Comparison of ENCODE assay signal across 1 cellular context in genomic region chr11:71712846-71713245, GRCh38.
TF ChIP-seq lines count a peak whose summit lies in the region.
"Not testable (repeated sequence)": the region's sequence is repeated elsewhere in the genome, so short reads cannot be mapped to it uniquely, and the experiment has no call there.

No MANE protein-coding gene starts in this region.

TF ChIP-seq in K562, 482 proteins besides CTCF, POLR2A, EP300 and RAD21 (continued from another document and continues in another):
- TF ChIP-seq FOXO4 (CRISPR knock-in tag; IDR thresholded peaks at IDR 0.05) (peak; percentile 91), ZNF354B (CRISPR knock-in tag; IDR thresholded peaks at IDR 0.05) (peak; percentile 67; the same call in 1 of the 2 replicates), TCFL5 (CRISPR knock-in tag; conservative IDR thresholded peaks at IDR 0.05) (peak; percentile 96), TAL1 (IDR thresholded peaks at IDR 0.05) (peak; percentile 69), ZNF311 (CRISPR knock-in tag; IDR thresholded peaks at IDR 0.05) (peak; percentile 99), CBFA2T2 (conservative IDR thresholded peaks at IDR 0.05) (peak; percentile 61), SMARCE1 (IDR thresholded peaks at IDR 0.05) (peak; percentile 76), TEAD1 (CRISPR knock-in tag; IDR thresholded peaks at IDR 0.05) (peak in 1 of 2 experiments; percentile 97; a peak in 2 of 4 replicates), ZNF551 (CRISPR knock-in tag; IDR thresholded peaks at IDR 0.05) (0 out of 2 replicates have a peak, but pooled peaks have one; percentile 21), NR4A1 (CRISPR knock-in tag; IDR thresholded peaks at IDR 0.05) (peak; percentile 76; the same call in 1 of the 2 replicates), NR4A1 (tag; IDR thresholded peaks at IDR 0.05) (peak; percentile 96), NFXL1 (CRISPR knock-in tag; IDR thresholded peaks at IDR 0.05) (0 out of 2 replicates have a peak, but pooled peaks have one; percentile 42), TCF3 (CRISPR knock-in tag; IDR thresholded peaks at IDR 0.05) (peak; percentile 55), ZNF449 (CRISPR knock-in tag; IDR thresholded peaks at IDR 0.05) (peak; percentile 76; the same call in 1 of the 2 replicates), ZNF707 (CRISPR knock-in tag; conservative IDR thresholded peaks at IDR 0.05) (0 out of 2 replicates have a peak, but pooled peaks have one; percentile 8), TCF15 (CRISPR knock-in tag; IDR thresholded peaks at IDR 0.05) (peak; percentile 94), CREB3 (tag; conservative IDR thresholded peaks at IDR 0.05; ENCODE audit: low read depth) (0 out of 2 replicates have a peak, but pooled peaks have one; percentile 49), GTF2A2 (tag; IDR thresholded peaks at IDR 0.05) (0 out of 2 replicates have a peak, but pooled peaks have one; percentile 26), HIVEP1 (CRISPR knock-in tag; IDR thresholded peaks at IDR 0.05) (peak; percentile 89), RCOR1 (IDR thresholded peaks at IDR 0.05; ENCODE audit: borderline replicate concordance in 1 of 2, low read depth in 2 of 2, low read length in 2 of 2) (0 out of 4 replicates have a peak, but pooled peaks of 1 of the 2 experiments have one; percentile 23), ERF (CRISPR knock-in tag; IDR thresholded peaks at IDR 0.05) (peak; percentile 98), MTF1 (CRISPR knock-in tag; IDR thresholded peaks at IDR 0.05; ENCODE audit: borderline replicate concordance) (peak; percentile 89), ILK (tag; IDR thresholded peaks at IDR 0.05; ENCODE audit: borderline replicate concordance, low read depth) (peak; percentile 75; the same call in 1 of the 2 replicates), ZNF175 (CRISPR knock-in tag; IDR thresholded peaks at IDR 0.05; ENCODE audit: low read depth) (peak; percentile 94), ZSCAN32 (CRISPR knock-in tag; IDR thresholded peaks at IDR 0.05) (peak; percentile 47; the same call in 1 of the 2 replicates), KLF6 (CRISPR knock-in tag; IDR thresholded peaks at IDR 0.05; ENCODE audit: borderline replicate concordance) (peak; percentile 97), SMARCC2 (IDR thresholded peaks at IDR 0.05; ENCODE audit: low read depth) (peak; percentile 74; the same call in 1 of the 2 replicates), ZNF134 (CRISPR knock-in tag; conservative IDR thresholded peaks at IDR 0.05) (peak; percentile 84), ID3 (CRISPR knock-in tag; IDR thresholded peaks at IDR 0.05) (peak; percentile 77; the same call in 1 of the 2 replicates), ID3 (tag; IDR thresholded peaks at IDR 0.05) (peak; percentile 95), TSHZ1 (CRISPR knock-in tag; IDR thresholded peaks at IDR 0.05) (peak; percentile 86), SMAD4 (CRISPR knock-in tag; conservative IDR thresholded peaks at IDR 0.05) (peak; percentile 98), MECOM (CRISPR knock-in tag; IDR thresholded peaks at IDR 0.05) (peak; percentile 86), ZKSCAN3 (CRISPR knock-in tag; IDR thresholded peaks at IDR 0.05) (peak; percentile 61; the same call in 1 of the 2 replicates), FOSL1 (tag; conservative IDR thresholded peaks at IDR 0.05) (peak; percentile 52), ATF4 (CRISPR knock-in tag; IDR thresholded peaks at IDR 0.05) (peak; percentile 92), ZNF395 (CRISPR knock-in tag; IDR thresholded peaks at IDR 0.05) (peak; percentile 96), THRB (CRISPR knock-in tag; conservative IDR thresholded peaks at IDR 0.05) (peak; percentile 88), CXXC5 (CRISPR knock-in tag; IDR thresholded peaks at IDR 0.05) (peak; percentile 95), TAF7 (tag; IDR thresholded peaks at IDR 0.05) (peak; percentile 40; the same call in 1 of the 2 replicates), ZNF324 (CRISPR knock-in tag; IDR thresholded peaks at IDR 0.05) (peak; percentile 85), ZEB2 (IDR thresholded peaks at IDR 0.05) (0 out of 2 replicates have a peak, but pooled peaks have one; percentile 16), ZNF444 (CRISPR knock-in tag; IDR thresholded peaks at IDR 0.05) (peak; percentile 85), TEAD4 (IDR thresholded peaks at IDR 0.05; ENCODE audit: low read length) (peak; percentile 50), HMBOX1 (IDR thresholded peaks at IDR 0.05) (peak; percentile 87), HDAC8 (tag; IDR thresholded peaks at IDR 0.05) (peak; percentile 51; the same call in 1 of the 2 replicates), ZNF584 (CRISPR knock-in tag; IDR thresholded peaks at IDR 0.05; ENCODE audit: low read depth) (peak; percentile 95), DDX20 (tag; IDR thresholded peaks at IDR 0.05; ENCODE audit: low read depth) (peak; percentile 64; the same call in 1 of the 2 replicates), ZBTB17 (CRISPR knock-in tag; IDR thresholded peaks at IDR 0.05) (peak; percentile 95), ZNF23 (CRISPR knock-in tag; IDR thresholded peaks at IDR 0.05) (peak; percentile 73), ZNF57 (CRISPR knock-in tag; IDR thresholded peaks at IDR 0.05) (peak; percentile 48; the same call in 1 of the 2 replicates), ZNF589 (CRISPR knock-in tag; IDR thresholded peaks at IDR 0.05; ENCODE audit: low read depth) (peak; percentile 86)
- not testable (repeated sequence) for TF ChIP-seq TEAD4 (CRISPR knock-in tag; IDR thresholded peaks at IDR 0.05; ENCODE audit: borderline replicate concordance)
